In genomic region chr17:57849163-57849873, GRCh38 we compare ENCODE assay signal across 8 cellular contexts. TPM values are rescaled to one million over a fixed set of nuclear protein-coding genes. Genes with fewer than 3 reads are reported as not detected.
DNase-seq lines count a peak whose midpoint lies in the region; ATAC-seq and TF ChIP-seq lines count a peak whose summit lies in the region.

No MANE protein-coding gene starts in this region.

- H3K36me3 ChIP-seq in CD4-positive, CD25-positive, alpha-beta regulatory T cell (ENCODE audit: control insufficient read depth, insufficient read depth, low read length): peaks cover 9% of the 10 kb centered on the region
- no peaks in the 10 kb centered on the region for H3K36me3 ChIP-seq in body of pancreas (replicated peaks in 1 of 2; ENCODE audit: insufficient read depth in 1 of 2, low read depth in 2 of 2)

- peak overlapping the region; percentile 94 for H3K27ac ChIP-seq in CD4-positive, CD25-positive, alpha-beta regulatory T cell (ENCODE audit: insufficient read depth, low read length, poor library complexity, severe bottlenecking)
- H3K27ac ChIP-seq in body of pancreas: peak overlapping the region; percentile 89 to 97 (median 90)

- no peaks in the 10 kb centered on the region for H3K9me3 ChIP-seq in CD4-positive, CD25-positive, alpha-beta regulatory T cell (ENCODE audit: control insufficient read depth in 2 of 2, low read length in 2 of 2)
- H3K9me3 ChIP-seq in body of pancreas (no peaks in the 10 kb centered on the region), mononuclear cell (ENCODE audit: low read depth, low read length) (no peaks in the 10 kb centered on the region)

- in situ Hi-C loops in ACHN (cut with HindIII; ENCODE audit: low pct_ligation_motif_present, low pct_unique_long_range_greater_than_20kb, low sequenced_read_pairs): no loop called here

- ATAC-seq in CD4-positive, CD25-positive, alpha-beta regulatory T cell (ENCODE audit: low read depth in 2 of 2): no peak
- ATAC-seq in HG03469 (IDR thresholded peaks at IDR 0.05; ENCODE audit: unreplicated experiment): peak; percentile 6
- peak; percentile 1 for ATAC-seq in body of pancreas

- H3K27ac Mint-ChIP-seq in CD4-positive, CD25-positive, alpha-beta regulatory T cell: peak overlapping the region; percentile 89 to 99 (median 98)

- no peaks in the 10 kb centered on the region for H3K27me3 Mint-ChIP-seq in CD4-positive, CD25-positive, alpha-beta regulatory T cell

- H3K36me3 Mint-ChIP-seq in CD4-positive, CD25-positive, alpha-beta regulatory T cell: peaks cover 12% of the 10 kb centered on the region

- WGBS in body of pancreas, 2 donors: 7 to 8% methylated on average over 25 to 27 of the region's 27 CpGs

- H3K27me3 ChIP-seq in CD4-positive, CD25-positive, alpha-beta regulatory T cell (ENCODE audit: control insufficient read depth, insufficient read depth, low read length): no peaks in the 10 kb centered on the region
- no peaks in the 10 kb centered on the region for H3K27me3 ChIP-seq in body of pancreas
- H3K27me3 ChIP-seq in mononuclear cell (ENCODE audit: insufficient read depth, low read length): no peaks in the 10 kb centered on the region

- H3K4me1 Mint-ChIP-seq in CD4-positive, CD25-positive, alpha-beta regulatory T cell: peaks cover 22 to 50% (median 31%) of the 10 kb centered on the region in 4 donors

- peaks cover 0 to 2% (median 0%) of the 10 kb centered on the region in 7 donors for H3K9me3 Mint-ChIP-seq in CD4-positive, CD25-positive, alpha-beta regulatory T cell

- no peak for DNase-seq in CD4-positive, CD25-positive, alpha-beta regulatory T cell
- DNase-seq in body of pancreas: no peak
- no peak for DNase-seq in ACHN
- DNase-seq in effector CD8-positive, alpha-beta T cell (lab: John Stamatoyannopoulos, UW): no peak
- no peak for DNase-seq in NCI-H146 treated with DMSO at 0.1 percent for 48 hours (lab: John Stamatoyannopoulos, UW; ENCODE audit: unreplicated experiment)
- no peak for DNase-seq in cerebellar nuclear complex (lab: John Stamatoyannopoulos, UW)

- peak overlapping the region; percentile 86 for H3K4me3 ChIP-seq in CD4-positive, CD25-positive, alpha-beta regulatory T cell (ENCODE audit: low read depth, low read length)
- H3K4me3 ChIP-seq in body of pancreas (peak overlapping the region; percentile 77 to 92), mononuclear cell (ENCODE audit: low read length) (peak overlapping the region; percentile 78)

- intact Hi-C loops in body of pancreas (cut with DNase I): no loop called here

- no peak for TF ChIP-seq CTCF in body of pancreas (IDR thresholded peaks at IDR 0.05)

- H3K4me1 ChIP-seq in CD4-positive, CD25-positive, alpha-beta regulatory T cell (ENCODE audit: control insufficient read depth, insufficient read depth, low read length, poor library complexity, severe bottlenecking): peaks cover 28% of the 10 kb centered on the region
- H3K4me1 ChIP-seq in body of pancreas: peaks cover 46% of the 10 kb centered on the region
- peaks cover 38% of the 10 kb centered on the region for H3K4me1 ChIP-seq in mononuclear cell (ENCODE audit: insufficient read depth, low read length)

- H3K4me3 Mint-ChIP-seq in CD4-positive, CD25-positive, alpha-beta regulatory T cell: peak overlapping the region; percentile 95 to 99 (median 96)

- TF ChIP-seq POLR2A in body of pancreas (IDR thresholded peaks at IDR 0.05): no peak

RNA-seq across cellular contexts. Expression of gene MRPS23, which starts 0.5 kb away (rescaled TPM):
- total RNA-seq in CD4-positive, CD25-positive, alpha-beta regulatory T cell: 14.0 TPM
- polyA plus RNA-seq in CD4-positive, CD25-positive, alpha-beta regulatory T cell: 10 to 100 TPM; 34.0 to 44.0 (median 40.5) TPM
- total RNA-seq in body of pancreas (10 to 100 TPM in 1 of 2 donors, 1 to 10 TPM in 1; 1.3 to 13.7 TPM), mononuclear cell (12.3 TPM)

Comparison
In these comparisons a context has a peak if more than half of its experiments do, and no peak if none do; other contexts are left out.
1. ATAC-seq: peak in HG03469 (single experiment) and body of pancreas (single experiment); none in CD4-positive, CD25-positive, alpha-beta regulatory T cell (0 of 2).
2. Peak in every context shown above with its lines, with median percentiles within 50 percentile points of each other: H3K4me3 ChIP-seq.